Comparison of ENCODE assay signal across 8 cellular contexts in genomic region chr9:132160802-132161742, GRCh38. TPM values are rescaled to one million over a fixed set of nuclear protein-coding genes. Genes with fewer than 3 reads are reported as not detected.
A peak's percentile ranks its signal among the peaks of the same experiment; 100 is the strongest.
DNase-seq lines count a peak whose midpoint lies in the region; ATAC-seq, FAIRE-seq and TF ChIP-seq lines count a peak whose summit lies in the region.

No MANE protein-coding gene starts in this region.

- no peaks in the 10 kb centered on the region for H3K27me3 ChIP-seq in SU-DHL-6 (ENCODE audit: low read length)
- H3K27me3 ChIP-seq in iPS-15b (ENCODE audit: control insufficient read depth, insufficient read depth, low read length) = peaks cover 61% of the 10 kb centered on the region

- DNase-seq in A549 (ENCODE audit: low read depth in 1 of 2, low spot score in 1 of 2) (peak; percentile 43 to 68), H4 (ENCODE audit: low spot score) (peak; percentile 60), sciatic nerve (ENCODE audit: low spot score) (no peak), NCI-H128 (lab: John Stamatoyannopoulos, UW; ENCODE audit: unreplicated experiment) (no peak)
- DNase-seq in activated naive CD8-positive, alpha-beta T cell treated with anti-CD3 and anti-CD28 coated beads, Interleukin-2, amount 10 ng/mL, durations not matched to agents 7 days and 5 days = peak; percentile 66
- peak; percentile 24 to 33 for DNase-seq in stimulated activated CD4-positive, alpha-beta T cell treated with anti-CD3 and anti-CD28 coated beads, Interleukin-15, amount 100 ng/mL, for 48 hours (ENCODE audit: low read depth in 2 of 2)

- no peak for TF ChIP-seq RAD21 in A549 (conservative IDR thresholded peaks at IDR 0.05 in 1 of 2, IDR thresholded peaks at IDR 0.05 in 1 of 2)

- intact Hi-C loops in sciatic nerve (cut with DNase I) = no loop called here

- no peaks in the 10 kb centered on the region for H3K9me2 ChIP-seq in SU-DHL-6 (replicated peaks; ENCODE audit: insufficient read depth, low read length)

- TF ChIP-seq EP300 in A549 (IDR thresholded peaks at IDR 0.05) = no peak

- H2AFZ ChIP-seq in SU-DHL-6 (ENCODE audit: low read depth, low read length, severe bottlenecking) = no peak overlapping the region

- 11% methylated on average over 28 of the region's 50 CpGs for WGBS in A549 (ENCODE audit: missing lambda C conversion rate)

- H4K20me1 ChIP-seq in SU-DHL-6 (ENCODE audit: low read depth, low read length) = no peaks in the 10 kb centered on the region

- ATAC-seq in A549 = peak; percentile 55 to 65; a peak in 5 of 6 replicates
- peak; percentile 75 for ATAC-seq in activated naive CD8-positive, alpha-beta T cell treated with anti-CD3 and anti-CD28 coated beads, Interleukin-2, amount 10 ng/mL, durations not matched to agents 7 days and 5 days (ENCODE audit: low read depth)
- ATAC-seq in sciatic nerve = no peak

- no peak for FAIRE-seq in A549 (lab: Jason Lieb, UNC)

- H3F3A ChIP-seq in SU-DHL-6 (ENCODE audit: insufficient read depth) = no peaks in the 10 kb centered on the region

- no peak for TF ChIP-seq POLR2A in A549 (IDR thresholded peaks at IDR 0.05; ENCODE audit: low read length)

- H3K9me3 Mint-ChIP-seq in activated naive CD8-positive, alpha-beta T cell treated with anti-CD3 and anti-CD28 coated beads, Interleukin-2, amount 10 ng/mL, durations not matched to agents 7 days and 5 days = no peaks in the 10 kb centered on the region

- H3K4me1 Mint-ChIP-seq in activated naive CD8-positive, alpha-beta T cell treated with anti-CD3 and anti-CD28 coated beads, Interleukin-2, amount 10 ng/mL, durations not matched to agents 7 days and 5 days = peaks cover 9% of the 10 kb centered on the region

- H3K4me1 ChIP-seq in A549 = peaks cover 24% of the 10 kb centered on the region
- H3K4me1 ChIP-seq in iPS-15b (ENCODE audit: control insufficient read depth, insufficient read depth, low read length) = peaks cover 3% of the 10 kb centered on the region

- peaks cover 4% of the 10 kb centered on the region for H3K36me3 Mint-ChIP-seq in activated naive CD8-positive, alpha-beta T cell treated with anti-CD3 and anti-CD28 coated beads, Interleukin-2, amount 10 ng/mL, durations not matched to agents 7 days and 5 days

- H3K27ac Mint-ChIP-seq in activated naive CD8-positive, alpha-beta T cell treated with anti-CD3 and anti-CD28 coated beads, Interleukin-2, amount 10 ng/mL, durations not matched to agents 7 days and 5 days = peak overlapping the region; percentile 88

- peak overlapping the region; percentile 99 for H3K4me2 ChIP-seq in A549
- peak overlapping the region; percentile 48 for H3K4me2 ChIP-seq in SU-DHL-6 (ENCODE audit: low read depth, low read length, poor library complexity, severe bottlenecking)

- POLR2A ChIA-PET in A549 (lab: Yijun Ruan, JAX) = interaction anchor here (0.6 kb wide), 1 partner anchor 919 kb away, joined by 8 read pairs; no protein-coding TSS in a partner anchor
- POLR2A ChIA-PET in activated naive CD8-positive, alpha-beta T cell treated with anti-CD3 and anti-CD28 coated beads, Interleukin-2, amount 10 ng/mL, durations not matched to agents 7 days and 5 days (lab: Charles Lee) = interaction anchor here (0.5 kb wide), 1 partner anchor 118 kb away, joined by 3 read pairs; no protein-coding TSS in a partner anchor

- H3K4me3 Mint-ChIP-seq in activated naive CD8-positive, alpha-beta T cell treated with anti-CD3 and anti-CD28 coated beads, Interleukin-2, amount 10 ng/mL, durations not matched to agents 7 days and 5 days = peak overlapping the region; percentile 98

- no peaks in the 10 kb centered on the region for H3K79me2 ChIP-seq in SU-DHL-6 (ENCODE audit: insufficient read depth, low read length)

- H3K36me3 ChIP-seq in SU-DHL-6 (ENCODE audit: low read length) = no peaks in the 10 kb centered on the region
- no peaks in the 10 kb centered on the region for H3K36me3 ChIP-seq in iPS-15b (ENCODE audit: control insufficient read depth, insufficient read depth, low read length)

- no peak overlapping the region for H3K9ac ChIP-seq in SU-DHL-6 (ENCODE audit: low read length)
- H3K9ac ChIP-seq in iPS-15b (ENCODE audit: low read depth, low read length) = no peak overlapping the region

- CTCF ChIA-PET in A549 (lab: Yijun Ruan, JAX) = interaction anchor here (1.3 to 4.1 kb wide), 3 partner anchors 9 to 75 kb away, joined by 6 to 32 read pairs (median 6); no protein-coding TSS in a partner anchor

- H3K9me3 ChIP-seq in A549 (no peaks in the 10 kb centered on the region), SU-DHL-6 (ENCODE audit: insufficient read depth, low read length) (no peaks in the 10 kb centered on the region), iPS-15b (ENCODE audit: control insufficient read depth, insufficient read depth, low read length) (no peaks in the 10 kb centered on the region)

- TF ChIP-seq CTCF in A549 (IDR thresholded peaks at IDR 0.05) (no peak), SU-DHL-6 (IDR thresholded peaks at IDR 0.05; ENCODE audit: insufficient read depth, low read length, poor library complexity, severe bottlenecking) (no peak)

- H3K27me3 Mint-ChIP-seq in activated naive CD8-positive, alpha-beta T cell treated with anti-CD3 and anti-CD28 coated beads, Interleukin-2, amount 10 ng/mL, durations not matched to agents 7 days and 5 days = peaks cover 54% of the 10 kb centered on the region

- H3K4me3 ChIP-seq in A549 = peak overlapping the region; percentile 95
- H3K4me3 ChIP-seq in SU-DHL-6 (ENCODE audit: insufficient read depth, low read length, poor library complexity, severe bottlenecking) = peak overlapping the region; percentile 26
- peak overlapping the region; percentile 59 for H3K4me3 ChIP-seq in iPS-15b (ENCODE audit: low read depth, low read length)

- H3K27ac ChIP-seq in A549 (peak overlapping the region; percentile 75 to 89), SU-DHL-6 (ENCODE audit: low read depth, low read length) (no peak overlapping the region)

TF ChIP-seq in A549, 52 proteins besides CTCF, POLR2A, EP300 and RAD21:
- TF ChIP-seq EHMT2 (IDR thresholded peaks at IDR 0.05; ENCODE audit: low read depth) = no peak
- 0 out of 5 replicates have a peak, but pooled peaks of 1 of the 2 experiments have one; percentile 14 for TF ChIP-seq JUN (IDR thresholded peaks at IDR 0.05)

RNA-seq across cellular contexts. Expression of gene NTNG2, which starts 0.8 kb away (rescaled TPM):
- polyA plus RNA-seq in A549 (2011; rRNA removed) = 1.0 and 1.4 TPM in 2 replicates
- 0.50 and 1.6 TPM in 2 replicates for polyA plus RNA-seq in A549 (2012; cell fraction: cytosol; rRNA removed)
- 1.8 and 4.2 TPM in 2 replicates for polyA plus RNA-seq in A549 (2012; cell fraction: nucleus; rRNA removed)
- 0.46 to 1.1 TPM (median 0.52 TPM) in 3 replicates for polyA plus RNA-seq in A549 (2017; fragmentation: RNase III; extraction: RNeasy Plus Mini Kit Qiagen cat#74134 plus additional on column Dnase treatment)
- polyA minus RNA-seq in A549 (2011; rRNA and poly(A)+ RNA removed) = 0.87 and 1.4 TPM in 2 replicates
- 0.95 and 1.7 TPM in 2 replicates for total RNA-seq in H4 (2014; rRNA removed; shearing (Covaris generic))
- 10 to 100 TPM; 10.9 to 15.6 TPM for total RNA-seq in activated naive CD8-positive, alpha-beta T cell treated with anti-CD3 and anti-CD28 coated beads, Interleukin-2, amount 10 ng/mL, durations not matched to agents 7 days and 5 days
- 3.2 TPM for total RNA-seq in sciatic nerve

Comparison
In these comparisons a context has a peak if more than half of its experiments do, and no peak if none do; other contexts are left out.
1. DNase-seq: peak in A549 (2 of 2), H4 (single experiment), activated naive CD8-positive, alpha-beta T cell treated with anti-CD3 and anti-CD28 coated beads, Interleukin-2, amount 10 ng/mL, durations not matched to agents 7 days and 5 days (single experiment) and stimulated activated CD4-positive, alpha-beta T cell treated with anti-CD3 and anti-CD28 coated beads, Interleukin-15, amount 100 ng/mL, for 48 hours (2 of 2); none in sciatic nerve (single experiment) and NCI-H128 (single experiment).
2. H3K4me3 ChIP-seq: peak in every context shown above with its lines; median percentile 95 in A549; 59 in iPS-15b; 26 in SU-DHL-6.